ENCODE assay signal across 18 cellular contexts in genomic region chr3:144660097-144660496, GRCh38.
DNase-seq lines count a peak whose midpoint lies in the region; ATAC-seq, FAIRE-seq and TF ChIP-seq lines count a peak whose summit lies in the region.
"Had no signal": no experiment of that assay in that cellular context is flagged by ENCODE, and none has a peak within 500 bp of the region (broad histone marks: within the 10 kb centered on the region; RNA-seq: fewer than 3 reads in every experiment).

No MANE protein-coding gene starts in this region.

- H3K27ac ChIP-seq in right lobe of liver: no peak overlapping the region
- H3K27ac ChIP-seq in HepG2 (ENCODE audit: extremely low read length, insufficient read depth, low read length): no peak overlapping the region
- H3K27ac ChIP-seq: C4-2B had no signal

- TF ChIP-seq CTCF in right lobe of liver (IDR thresholded peaks at IDR 0.05) (no peak), HepG2 (CRISPR knock-in tag; IDR thresholded peaks at IDR 0.05) (no peak)

- H3K79me2 ChIP-seq in HepG2 (ENCODE audit: insufficient read depth, low read length): no peaks in the 10 kb centered on the region

- H3K27me3 ChIP-seq in right lobe of liver: no peaks in the 10 kb centered on the region
- no peaks in the 10 kb centered on the region for H3K27me3 ChIP-seq in HepG2 (ENCODE audit: control insufficient read depth in 1 of 2, insufficient read depth in 2 of 2, low read length in 2 of 2)

- H3K4me1 ChIP-seq in right lobe of liver: no peaks in the 10 kb centered on the region
- H3K4me1 ChIP-seq in HepG2 (ENCODE audit: insufficient read depth, low read length): no peaks in the 10 kb centered on the region

- H3K27me3 Mint-ChIP-seq in stimulated activated naive B cell treated with anti-CD40 and anti-IgM and Interleukin-4, amounts not matched to agents 10 μg/mL and 1 μg/mL and 100 μg/mL, for 72 hours: no peaks in the 10 kb centered on the region

- ATAC-seq in right lobe of liver (peak in 3 of 4 donors; percentile 35 to 52 (median 42)), HepG2 (no peak)
- ATAC-seq in stimulated activated naive B cell treated with anti-CD40 and anti-IgM and Interleukin-4, amounts not matched to agents 10 μg/mL and 1 μg/mL and 100 μg/mL, for 72 hours (replicated peaks): no peak
- ATAC-seq: SK-N-SH treated with all-trans-retinoic acid at 6 μM for 48 hours had no signal

- H3K4me3 ChIP-seq in right lobe of liver (no peak overlapping the region), HepG2 (replicated peaks in 1 of 3; ENCODE audit: insufficient read depth in 1 of 3, low read depth in 2 of 3, low read length in 3 of 3) (no peak overlapping the region)

- no peak overlapping the region for H3K27ac Mint-ChIP-seq in stimulated activated naive B cell treated with anti-CD40 and anti-IgM and Interleukin-4, amounts not matched to agents 10 μg/mL and 1 μg/mL and 100 μg/mL, for 72 hours

- no peak overlapping the region for H3K9ac ChIP-seq in HepG2 (ENCODE audit: insufficient read depth, low read depth, low read length)

- H3K9me3 ChIP-seq in right lobe of liver (no peaks in the 10 kb centered on the region), HepG2 (ENCODE audit: low read length) (peaks cover 18% of the 10 kb centered on the region)

- no peak for TF ChIP-seq POLR2A in right lobe of liver (IDR thresholded peaks at IDR 0.05)
- no peak for TF ChIP-seq POLR2A in HepG2 (IDR thresholded peaks at IDR 0.05; ENCODE audit: insufficient read depth in 1 of 2, low read depth in 2 of 2, low read length in 2 of 2)

- CTCF ChIA-PET in HepG2 (lab: Yijun Ruan, JAX; ENCODE audit: low intra/inter-chr PET ratio, low total read pairs): no interaction called here

- in situ Hi-C loops in HepG2 (cut with HindIII; ENCODE audit: extremely low pct_ligation_motif_present, low pct_unique_long_range_greater_than_20kb): no loop called here

- TF ChIP-seq EP300 in HepG2 (IDR thresholded peaks at IDR 0.05; ENCODE audit: low read depth in 2 of 2, low read length in 2 of 2) (no peak), HepG2 (CRISPR knock-in tag; IDR thresholded peaks at IDR 0.05; ENCODE audit: borderline replicate concordance) (no peak)

- DNase-seq in right lobe of liver (no peak), HepG2 (ENCODE audit: low spot score) (no peak), NOMO-1 (lab: John Stamatoyannopoulos, UW; ENCODE audit: unreplicated experiment in 2 of 2) (peak; percentile 69 to 83), SIG-M5 treated with dmso at 0.1 percent for 504 hours (lab: John Stamatoyannopoulos, UW; ENCODE audit: unreplicated experiment) (peak; percentile 87), NCI-H2227 (lab: John Stamatoyannopoulos, UW; ENCODE audit: unreplicated experiment) (no peak), C1 segment of cervical spinal cord (lab: John Stamatoyannopoulos, UW) (no peak)
- DNase-seq in stimulated activated naive B cell treated with anti-CD40 and anti-IgM and Interleukin-4, amounts not matched to agents 10 μg/mL and 1 μg/mL and 100 μg/mL, for 72 hours: no peak
- DNase-seq: DMS 273 treated with DMSO at 0.1 percent for 48 hours, GDM1, NCI-H1105, NCI-H2081 treated with DMSO at 0.1 percent for 48 hours, NCI-H510A, NCI-H774, SHP77 had no signal

- no peak overlapping the region for H3K4me3 Mint-ChIP-seq in stimulated activated naive B cell treated with anti-CD40 and anti-IgM and Interleukin-4, amounts not matched to agents 10 μg/mL and 1 μg/mL and 100 μg/mL, for 72 hours

- H3K4me1 Mint-ChIP-seq in stimulated activated naive B cell treated with anti-CD40 and anti-IgM and Interleukin-4, amounts not matched to agents 10 μg/mL and 1 μg/mL and 100 μg/mL, for 72 hours: no peaks in the 10 kb centered on the region

- POLR2A ChIA-PET in HepG2 (lab: Yijun Ruan, JAX): no interaction called here

- H4K20me1 ChIP-seq in HepG2 (ENCODE audit: insufficient read depth, low read length): no peaks in the 10 kb centered on the region

- no peak for TF ChIP-seq RAD21 in HepG2 (CRISPR knock-in tag; IDR thresholded peaks at IDR 0.05)

- no peak overlapping the region for H2AFZ ChIP-seq in HepG2 (ENCODE audit: low read length)

- no peaks in the 10 kb centered on the region for H3K36me3 Mint-ChIP-seq in stimulated activated naive B cell treated with anti-CD40 and anti-IgM and Interleukin-4, amounts not matched to agents 10 μg/mL and 1 μg/mL and 100 μg/mL, for 72 hours

- intact Hi-C loops in right lobe of liver (cut with DNase I): no loop called here
- intact Hi-C loops in HepG2 (cut with micrococcal nuclease; ENCODE audit: unreplicated experiment): no loop called here

- BruUV-seq in HepG2 (replicated peaks; lab: Mats Ljungman, UMichigan): no TSS peak

- H3K36me3 ChIP-seq in right lobe of liver (no peaks in the 10 kb centered on the region), HepG2 (replicated peaks in 1 of 2; ENCODE audit: control insufficient read depth in 1 of 2, insufficient read depth in 2 of 2, low read length in 2 of 2) (no peaks in the 10 kb centered on the region)

- peaks cover 4 to 7% of the 10 kb centered on the region in 2 donors for H3K9me3 Mint-ChIP-seq in stimulated activated naive B cell treated with anti-CD40 and anti-IgM and Interleukin-4, amounts not matched to agents 10 μg/mL and 1 μg/mL and 100 μg/mL, for 72 hours

- WGBS in right lobe of liver (ENCODE audit: insufficient coverage, low coverage, low lambda C conversion rate, missing lambda C conversion rate): 71% methylated on average over 1 of the region's 1 CpG
- WGBS in HepG2 (ENCODE audit: low lambda C conversion rate): 3% methylated on average over 1 of the region's 1 CpG

- FAIRE-seq in HepG2 (lab: Jason Lieb, UNC): no peak
- FAIRE-seq: H54, RCC 7860 had no signal

- H3K4me2 ChIP-seq in HepG2 (ENCODE audit: low read depth, low read length): no peak overlapping the region

TF ChIP-seq in HepG2, 621 proteins besides CTCF, POLR2A, EP300 and RAD21:
- TF ChIP-seq ELF3 (CRISPR knock-in tag; IDR thresholded peaks at IDR 0.05): no peak
- TF ChIP-seq HNRNPL (IDR thresholded peaks at IDR 0.05; ENCODE audit: low read depth, low read length): no peak
- no peak for TF ChIP-seq HMG20A (CRISPR knock-in tag; IDR thresholded peaks at IDR 0.05; ENCODE audit: borderline replicate concordance)
- no peak for TF ChIP-seq THAP11 (CRISPR knock-in tag; IDR thresholded peaks at IDR 0.05)
- no peak for TF ChIP-seq DMAP1 (CRISPR knock-in tag; IDR thresholded peaks at IDR 0.05)
- no peak for TF ChIP-seq MAFK (conservative IDR thresholded peaks at IDR 0.05 in 1 of 2, IDR thresholded peaks at IDR 0.05 in 1 of 2; ENCODE audit: low read length in 2 of 2)
- TF ChIP-seq, protein P1, sequence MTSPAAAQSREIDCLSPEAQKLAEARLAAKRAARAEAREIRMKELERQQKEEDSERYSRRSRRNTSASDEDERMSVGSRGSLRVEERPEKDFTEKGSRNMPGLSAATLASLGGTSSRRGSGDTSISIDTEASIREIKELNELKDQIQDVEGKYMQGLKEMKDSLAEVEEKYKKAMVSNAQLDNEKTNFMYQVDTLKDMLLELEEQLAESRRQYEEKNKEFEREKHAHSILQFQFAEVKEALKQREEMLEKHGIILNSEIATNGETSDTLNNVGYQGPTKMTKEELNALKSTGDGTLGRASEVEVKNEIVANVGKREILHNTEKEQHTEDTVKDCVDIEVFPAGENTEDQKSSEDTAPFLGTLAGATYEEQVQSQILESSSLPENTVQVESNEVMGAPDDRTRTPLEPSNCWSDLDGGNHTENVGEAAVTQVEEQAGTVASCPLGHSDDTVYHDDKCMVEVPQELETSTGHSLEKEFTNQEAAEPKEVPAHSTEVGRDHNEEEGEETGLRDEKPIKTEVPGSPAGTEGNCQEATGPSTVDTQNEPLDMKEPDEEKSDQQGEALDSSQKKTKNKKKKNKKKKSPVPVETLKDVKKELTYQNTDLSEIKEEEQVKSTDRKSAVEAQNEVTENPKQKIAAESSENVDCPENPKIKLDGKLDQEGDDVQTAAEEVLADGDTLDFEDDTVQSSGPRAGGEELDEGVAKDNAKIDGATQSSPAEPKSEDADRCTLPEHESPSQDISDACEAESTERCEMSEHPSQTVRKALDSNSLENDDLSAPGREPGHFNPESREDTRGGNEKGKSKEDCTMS (CRISPR knock-in tag; conservative IDR thresholded peaks at IDR 0.05): no peak
- TF ChIP-seq ZNF816 (CRISPR knock-in tag; IDR thresholded peaks at IDR 0.05; ENCODE audit: borderline replicate concordance): no peak
- no peak for TF ChIP-seq HNRNPUL1 (IDR thresholded peaks at IDR 0.05; ENCODE audit: low read depth, low read length)
- TF ChIP-seq SKI (IDR thresholded peaks at IDR 0.05; ENCODE audit: partially characterized antibody): no peak
- no peak for TF ChIP-seq KMT2B (CRISPR knock-in tag; IDR thresholded peaks at IDR 0.05)
- TF ChIP-seq SETDB1 (CRISPR knock-in tag; IDR thresholded peaks at IDR 0.05; ENCODE audit: borderline replicate concordance): no peak
- no peak for TF ChIP-seq GLI4 (CRISPR knock-in tag; IDR thresholded peaks at IDR 0.05; ENCODE audit: borderline replicate concordance)
- no peak for TF ChIP-seq ZNF20 (CRISPR knock-in tag; IDR thresholded peaks at IDR 0.05)

Comparison
In these comparisons a context has a peak if more than half of its experiments do, and no peak if none do; other contexts are left out.
1. ATAC-seq: peak in right lobe of liver (3 of 4); none in HepG2 (single experiment) and stimulated activated naive B cell treated with anti-CD40 and anti-IgM and Interleukin-4, amounts not matched to agents 10 μg/mL and 1 μg/mL and 100 μg/mL, for 72 hours (0 of 2).
2. DNase-seq: peak in NOMO-1 (2 of 2) and SIG-M5 treated with dmso at 0.1 percent for 504 hours (single experiment); none in right lobe of liver (0 of 3), HepG2 (single experiment), NCI-H2227 (single experiment), stimulated activated naive B cell treated with anti-CD40 and anti-IgM and Interleukin-4, amounts not matched to agents 10 μg/mL and 1 μg/mL and 100 μg/mL, for 72 hours (single experiment) and C1 segment of cervical spinal cord (0 of 14).